8 cellular contexts compared by ENCODE assay signal in the genomic region with DNA sequence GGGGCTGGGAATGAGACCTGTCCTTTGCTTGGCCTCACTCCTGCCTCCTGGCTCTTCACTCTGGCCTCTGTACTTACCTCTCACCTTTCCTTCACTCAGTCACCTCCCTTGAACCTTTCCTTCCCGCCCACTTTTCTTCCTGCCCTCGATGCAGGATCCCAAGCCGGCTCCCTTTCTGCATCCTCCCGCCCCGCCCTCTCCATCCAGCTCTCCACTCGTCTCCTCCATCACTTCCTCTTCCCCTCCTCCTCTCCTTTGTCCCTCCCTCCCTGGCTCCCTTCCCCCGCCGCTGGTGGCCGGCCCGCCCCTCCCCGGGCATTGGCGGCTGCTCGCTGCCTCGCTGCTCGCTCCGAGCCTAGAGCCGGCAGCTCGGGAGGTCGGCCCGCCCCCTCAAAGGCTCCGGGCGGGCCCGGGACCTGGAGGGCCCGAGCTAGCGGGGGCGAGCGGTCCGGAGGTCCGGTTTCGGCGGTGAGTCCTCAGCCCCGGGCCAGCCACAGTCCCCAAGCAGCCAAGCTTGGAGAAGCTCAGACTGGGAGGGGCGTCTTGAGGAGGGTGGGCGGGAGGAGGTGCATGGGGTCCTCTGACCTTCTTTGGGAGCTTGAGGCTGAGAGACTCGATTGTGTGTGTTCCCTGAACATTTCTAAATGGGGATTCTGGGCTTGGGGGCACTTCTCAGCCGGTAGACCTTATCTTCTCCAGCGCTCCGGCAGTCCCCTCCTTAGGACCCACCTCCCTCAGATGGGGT. TPM values are rescaled to one million over a fixed set of nuclear protein-coding genes. Genes with fewer than 3 reads are reported as not detected.
A peak's percentile ranks its signal among the peaks of the same experiment; 100 is the strongest.
DNase-seq lines count a peak whose midpoint lies in the region; ATAC-seq lines count a peak whose summit lies in the region.

No MANE protein-coding gene starts in this region.

- peak; percentile 74 for DNase-seq in DMS153 treated with DMSO at 0.1 percent for 48 hours (lab: John Stamatoyannopoulos, UW; ENCODE audit: unreplicated experiment)
- peak; percentile 60 for DNase-seq in NCI-H1048 (lab: John Stamatoyannopoulos, UW)
- DNase-seq in SHP77 treated with DMSO at 0.1 percent for 48 hours (lab: John Stamatoyannopoulos, UW): peak; percentile 56
- DNase-seq in T47D (ENCODE audit: low read depth in 1 of 2, low spot score in 1 of 2): peak; percentile 79 to 96
- peak; percentile 69 for DNase-seq in iPS DF 4.7 (ENCODE audit: extremely low read depth, low spot score)
- peak; percentile 69 for DNase-seq in pulmonary artery endothelial cell (ENCODE audit: low read depth, low spot score)
- no peak for DNase-seq in NK-92 (lab: John Stamatoyannopoulos, UW; ENCODE audit: unreplicated experiment)

- in situ Hi-C loops in T47D (cut with HindIII; ENCODE audit: low pct_unique_long_range_greater_than_20kb, low sequenced_read_pairs): no loop called here

- no peak for ATAC-seq in HG02610 (IDR thresholded peaks at IDR 0.05; ENCODE audit: unreplicated experiment)

RNA-seq across cellular contexts. Expression of gene PHLDB1, which starts 13.8 kb away (rescaled TPM):
- total RNA-seq in pulmonary artery endothelial cell: 67.0 and 79.3 TPM in 2 replicates

RNA-seq across cellular contexts. Expression of gene ARCN1, which starts 49.0 kb away (rescaled TPM):
- total RNA-seq in pulmonary artery endothelial cell: 130 and 149 TPM in 2 replicates

RNA-seq across cellular contexts. Expression of gene IFT46, which starts 55.5 kb away (rescaled TPM):
- 25.5 and 33.6 TPM in 2 replicates for total RNA-seq in pulmonary artery endothelial cell

RNA-seq across cellular contexts. Expression of gene TREH, which starts 58.2 kb away (rescaled TPM):
- total RNA-seq in pulmonary artery endothelial cell: not detected in 2 replicates
